In genomic region chr10:56874950-56875349, GRCh38 we compare ENCODE assay signal across 16 cellular contexts.
"Had no signal": no experiment of that assay in that cellular context is flagged by ENCODE, and none has a peak within 500 bp of the region (broad histone marks: within the 10 kb centered on the region; RNA-seq: fewer than 3 reads in every experiment).

No MANE protein-coding gene starts in this region.

- H3K27ac ChIP-seq: coronary artery, dorsolateral prefrontal cortex, heart left ventricle, spleen, testis, transverse colon had no signal

- H3K4me1 ChIP-seq: heart left ventricle, spleen, testis, transverse colon had no signal

- DNase-seq: dorsolateral prefrontal cortex; effector CD8-positive, alpha-beta T cell; heart left ventricle; hypothalamus; kidney glomerular epithelial cell; natural killer cell; posterior cingulate gyrus; spleen; stimulated activated CD4-positive, alpha-beta T cell treated with anti-CD3 and anti-CD28 coated beads, Interleukin-15, amount 100 ng/mL, for 24 hours; stimulated activated CD4-positive, alpha-beta T cell treated with anti-CD3 and anti-CD28 coated beads, Interleukin-1b, Interleukin-23, amount 100 ng/mL, for 48 hours; stimulated activated CD4-positive, alpha-beta T cell treated with anti-CD3 and anti-CD28 coated beads, Interleukin-4, amount 100 ng/mL, for 24 hours; stimulated activated naive B cell treated with anti-CD40 and anti-IgM and Interleukin-4, amounts not matched to agents 10 μg/mL and 1 μg/mL and 100 μg/mL, for 72 hours; stimulated activated naive CD8-positive, alpha-beta T cell treated with anti-CD3 and anti-CD28 coated beads, Interleukin-15, amount 100 ng/mL, for 72 hours; testis; transverse colon had no signal

- H3K36me3 ChIP-seq: heart left ventricle, spleen, transverse colon had no signal

- H3K4me3 ChIP-seq: coronary artery, dorsolateral prefrontal cortex, heart left ventricle, spleen, testis, transverse colon had no signal

- H3K27me3 ChIP-seq: dorsolateral prefrontal cortex, heart left ventricle, spleen, testis, transverse colon had no signal

- H3K9me3 ChIP-seq: heart left ventricle, testis, transverse colon had no signal
